Comparison of ENCODE assay signal across 8 cellular contexts in genomic region chr3:48434591-48435222, GRCh38. TPM values are rescaled to one million over a fixed set of nuclear protein-coding genes. Genes with fewer than 3 reads are reported as not detected.
DNase-seq lines count a peak whose midpoint lies in the region; ATAC-seq and TF ChIP-seq lines count a peak whose summit lies in the region.
"Had no signal": no experiment of that assay in that cellular context is flagged by ENCODE, and none has a peak within 500 bp of the region (broad histone marks: within the 10 kb centered on the region; RNA-seq: fewer than 3 reads in every experiment).

No MANE protein-coding gene starts in this region.

- peaks cover 6 to 25% of the 10 kb centered on the region in 2 donors for H3K4me1 Mint-ChIP-seq in effector memory CD8-positive, alpha-beta T cell (ENCODE audit: low read depth in 2 of 2)

- peak; percentile 27 for ATAC-seq in effector memory CD8-positive, alpha-beta T cell (replicated peaks)
- no peak for ATAC-seq in GM18909 (IDR thresholded peaks at IDR 0.05; ENCODE audit: poor library complexity, unreplicated experiment)
- ATAC-seq in HG02610 (IDR thresholded peaks at IDR 0.05; ENCODE audit: unreplicated experiment): no peak

- intact Hi-C loops in posterior vena cava (cut with DNase I): loop anchor here (5.0 kb wide), 1 partner anchor 162 kb away; no protein-coding TSS in a partner anchor

- DNase-seq in effector memory CD8-positive, alpha-beta T cell: no peak
- DNase-seq in posterior vena cava (ENCODE audit: low spot score): peak; percentile 78
- no peak for DNase-seq in middle frontal gyrus (ENCODE audit: extremely low spot score, low spot score)
- DNase-seq: stimulated activated CD8-positive, alpha-beta memory T cell treated with anti-CD3 and anti-CD28 coated beads, Interleukin-4, amount 100 ng/mL, for 48 hours had no signal

- no peak overlapping the region for H3K4me3 Mint-ChIP-seq in effector memory CD8-positive, alpha-beta T cell
- H3K4me3 Mint-ChIP-seq: CD4-positive, alpha-beta memory T cell had no signal

- peaks cover 11% of the 10 kb centered on the region for H3K36me3 Mint-ChIP-seq in effector memory CD8-positive, alpha-beta T cell (ENCODE audit: insufficient read depth)

- H3K27ac Mint-ChIP-seq in effector memory CD8-positive, alpha-beta T cell: no peak overlapping the region

- no peaks in the 10 kb centered on the region for H3K27me3 Mint-ChIP-seq in effector memory CD8-positive, alpha-beta T cell
- H3K27me3 Mint-ChIP-seq: CD4-positive, alpha-beta memory T cell had no signal

- no peaks in the 10 kb centered on the region for H3K9me3 Mint-ChIP-seq in effector memory CD8-positive, alpha-beta T cell
- H3K9me3 Mint-ChIP-seq: CD4-positive, alpha-beta memory T cell had no signal

- TF ChIP-seq EP300 in Ishikawa (IDR thresholded peaks at IDR 0.05; ENCODE audit: borderline replicate concordance): no peak

- TF ChIP-seq RAD21 in Ishikawa (IDR thresholded peaks at IDR 0.05; ENCODE audit: low read depth): no peak

TF ChIP-seq in Ishikawa, 13 proteins besides CTCF, POLR2A, EP300 and RAD21:
- TF ChIP-seq TAF1 (IDR thresholded peaks at IDR 0.05; ENCODE audit: low read depth) (no peak), EGR1 (IDR thresholded peaks at IDR 0.05) (no peak), USF1 (IDR thresholded peaks at IDR 0.05) (peak; percentile 92), CREB1 (IDR thresholded peaks at IDR 0.05; ENCODE audit: low read depth) (no peak), NFIC (IDR thresholded peaks at IDR 0.05) (peak; percentile 55), TEAD4 (IDR thresholded peaks at IDR 0.05) (no peak), FOXM1 (IDR thresholded peaks at IDR 0.05; ENCODE audit: borderline replicate concordance, low read depth) (no peak), CEBPB (IDR thresholded peaks at IDR 0.05) (no peak), YY1 (IDR thresholded peaks at IDR 0.05; ENCODE audit: low read depth) (no peak), MAX (IDR thresholded peaks at IDR 0.05) (peak; percentile 74)
TF ChIP-seq in Ishikawa: peak in this region for 3.

RNA-seq across cellular contexts. Expression of gene PLXNB1, which starts 4.8 kb away (rescaled TPM):
- 10 to 100 TPM; 76.4 to 76.7 TPM for total RNA-seq in posterior vena cava

RNA-seq across cellular contexts. Expression of gene CCDC51, which starts 5.2 kb away (rescaled TPM):
- 10 to 100 TPM; 13.0 to 16.2 TPM for total RNA-seq in posterior vena cava

RNA-seq across cellular contexts. Expression of gene TMA7, which starts 5.3 kb away (rescaled TPM):
- total RNA-seq in posterior vena cava: 100 to 1,000 TPM; 112 to 178 TPM

RNA-seq across cellular contexts. Expression of gene ATRIP, which starts 11.8 kb away (rescaled TPM):
- 1 to 10 TPM; 6.2 to 6.3 TPM for total RNA-seq in posterior vena cava
